ENCODE assay signal across 8 cellular contexts in genomic region chr7:25028370-25028971, GRCh38. TPM values are rescaled to one million over a fixed set of nuclear protein-coding genes. Genes with fewer than 3 reads are reported as not detected.
DNase-seq lines count a peak whose midpoint lies in the region; ATAC-seq and TF ChIP-seq lines count a peak whose summit lies in the region.

No MANE protein-coding gene starts in this region.

- H3K23ac ChIP-seq in trophoblast cell (ENCODE audit: low read length) = no peak overlapping the region

- no peak overlapping the region for H2BK5ac ChIP-seq in trophoblast cell (ENCODE audit: low read depth, low read length, poor library complexity)

- no peaks in the 10 kb centered on the region for H3K36me3 ChIP-seq in GM23338 (ENCODE audit: insufficient read depth)
- H3K36me3 ChIP-seq in PC-9 (ENCODE audit: low read depth) = no peaks in the 10 kb centered on the region; the same call in 1 of the 2 replicates
- H3K36me3 ChIP-seq in trophoblast cell (ENCODE audit: control insufficient read depth in 1 of 2, insufficient read depth in 2 of 2, low read length in 2 of 2) = no peaks in the 10 kb centered on the region
- H3K36me3 ChIP-seq in uterus = no peaks in the 10 kb centered on the region

- no peaks in the 10 kb centered on the region for H4K20me1 ChIP-seq in GM23338 (replicated peaks; ENCODE audit: insufficient read depth)
- no peaks in the 10 kb centered on the region for H4K20me1 ChIP-seq in PC-9 (ENCODE audit: insufficient read depth)

- WGBS in trophoblast cell (ENCODE audit: extremely low coverage, insufficient coverage, insufficient read length) = no CpG with 5 or more reads among the region's 8 CpGs

- no TSS peak for BruUV-seq in PC-9 (replicated peaks; lab: Mats Ljungman, UMichigan)

- no peak overlapping the region for H3K4me3 Mint-ChIP-seq in GM23338

- H3K4me1 ChIP-seq in GM23338 (ENCODE audit: insufficient read depth) = peaks cover 21% of the 10 kb centered on the region
- peaks cover 88% of the 10 kb centered on the region for H3K4me1 ChIP-seq in PC-9 (replicated peaks; ENCODE audit: insufficient read depth)
- peaks cover 9 to 11% of the 10 kb centered on the region in 2 experiments for H3K4me1 ChIP-seq in trophoblast cell (ENCODE audit: control insufficient read depth in 1 of 2, insufficient read depth in 2 of 2, low read length in 2 of 2)
- no peaks in the 10 kb centered on the region for H3K4me1 ChIP-seq in uterus

- peaks cover 6% of the 10 kb centered on the region for H3K27me3 Mint-ChIP-seq in GM23338 (ENCODE audit: insufficient read depth, low read depth, poor library complexity)

- POLR2A ChIA-PET in PC-9 (lab: Charles Lee; ENCODE audit: unreplicated experiment) = interaction anchor here (0.6 to 0.8 kb wide), 4 partner anchors 13 to 1054 kb away, joined by 3 to 33 read pairs (median 9); no protein-coding TSS in a partner anchor

- H3F3A ChIP-seq in GM23338 (replicated peaks; ENCODE audit: low read depth) (no peaks in the 10 kb centered on the region), PC-9 (ENCODE audit: insufficient read depth, low read depth) (peaks cover 61% of the 10 kb centered on the region)

- CTCF ChIA-PET in PC-9 (lab: Charles Lee) = interaction anchor here (1.2 to 1.4 kb wide), 3 partner anchors 49 to 65 kb away, joined by 3 to 5 read pairs (median 3); partner anchors contain the start of gene OSBPL3

- no peak overlapping the region for H3K9ac ChIP-seq in trophoblast cell (ENCODE audit: low read length)

- H3K18ac ChIP-seq in trophoblast cell (ENCODE audit: low read length) = no peak overlapping the region

- H3K4ac ChIP-seq in trophoblast cell (ENCODE audit: low read depth, low read length) = no peak overlapping the region

- H2AK5ac ChIP-seq in trophoblast cell (ENCODE audit: low read length) = no peak overlapping the region

- H3K79me1 ChIP-seq in trophoblast cell (ENCODE audit: low read length) = peaks cover 2% of the 10 kb centered on the region

- no peak overlapping the region for H4K12ac ChIP-seq in trophoblast cell (ENCODE audit: low read depth, low read length)

- H3K4me3 ChIP-seq in GM23338 = no peak overlapping the region
- peak overlapping the region; percentile 2; the same call in 1 of the 2 replicates for H3K4me3 ChIP-seq in PC-9
- H3K4me3 ChIP-seq in astrocyte of the spinal cord (ENCODE audit: low read depth, low read length) = no peak overlapping the region
- no peak overlapping the region for H3K4me3 ChIP-seq in trophoblast cell (ENCODE audit: low read depth, low read length)
- H3K4me3 ChIP-seq in uterus = no peak overlapping the region

- no peak overlapping the region for H4K91ac ChIP-seq in trophoblast cell (ENCODE audit: low read depth, low read length)

- H3K4me1 Mint-ChIP-seq in GM23338 = peaks cover 24% of the 10 kb centered on the region

- H3K14ac ChIP-seq in trophoblast cell (ENCODE audit: low read length) = no peak overlapping the region

- H3K9me3 Mint-ChIP-seq in GM23338 = peaks cover 7% of the 10 kb centered on the region; the same call in 1 of the 3 replicates

- no peak overlapping the region for H2BK12ac ChIP-seq in trophoblast cell (ENCODE audit: low read length)

- in situ Hi-C loops in astrocyte of the spinal cord (cut with HindIII; ENCODE audit: low sequenced_read_pairs) = no loop called here

- H2AFZ ChIP-seq in GM23338 (peak overlapping the region; percentile 48; the same call in 1 of the 2 replicates), PC-9 (peak overlapping the region; percentile 63), trophoblast cell (ENCODE audit: insufficient read depth, low read length, poor library complexity) (no peak overlapping the region)

- no peak for TF ChIP-seq POLR2A in uterus (IDR thresholded peaks at IDR 0.05)

- no peak overlapping the region for H3K4me2 ChIP-seq in GM23338
- H3K4me2 ChIP-seq in PC-9 = peak overlapping the region; percentile 58
- H3K4me2 ChIP-seq in trophoblast cell (ENCODE audit: low read length) = no peak overlapping the region

- ATAC-seq in GM23338 = no peak
- ATAC-seq in left ventricle myocardium superior = no peak

- H3K36me3 Mint-ChIP-seq in GM23338 (ENCODE audit: low read depth) = peaks cover 4% of the 10 kb centered on the region; the same call in 1 of the 3 replicates

- intact Hi-C loops in PC-9 (cut with micrococcal nuclease; ENCODE audit: unreplicated experiment) (loop anchor here (1.0 to 2.0 kb wide), 2 partner anchors 58 to 207 kb away; no protein-coding TSS in a partner anchor), uterus (cut with DNase I; ENCODE audit: low total_unique reads) (no loop called here), left ventricle myocardium superior (cut with micrococcal nuclease) (no loop called here)

- H2BK120ac ChIP-seq in trophoblast cell (ENCODE audit: insufficient read depth, low read length, poor library complexity) = no peak overlapping the region

- TF ChIP-seq CTCF in GM23338 (conservative IDR thresholded peaks at IDR 0.05; ENCODE audit: low read depth in 2 of 2) (no peak), PC-9 (conservative IDR thresholded peaks at IDR 0.05) (no peak), astrocyte of the spinal cord (IDR thresholded peaks at IDR 0.05; ENCODE audit: low read depth, low read length) (no peak), uterus (IDR thresholded peaks at IDR 0.05) (no peak)

- DNase-seq in GM23338 (ENCODE audit: low spot score) (no peak), PC-9 (peak; percentile 66 to 99), astrocyte of the spinal cord (ENCODE audit: low read depth, low spot score) (peak; percentile 86), trophoblast cell (peak; percentile 68 to 97), uterus (no peak), NCI-H526 (lab: John Stamatoyannopoulos, UW) (no peak), left ventricle myocardium superior (no peak), NCI-H1694 (lab: John Stamatoyannopoulos, UW) (no peak)

- H4K8ac ChIP-seq in trophoblast cell (ENCODE audit: low read depth, low read length) = no peak overlapping the region

- no peak overlapping the region for H3K27ac ChIP-seq in GM23338 (ENCODE audit: low read depth)
- peak overlapping the region; percentile 87 for H3K27ac ChIP-seq in PC-9
- no peak overlapping the region for H3K27ac ChIP-seq in trophoblast cell (ENCODE audit: low read depth, low read length)
- H3K27ac ChIP-seq in uterus = no peak overlapping the region

- no peaks in the 10 kb centered on the region for H3K79me2 ChIP-seq in GM23338 (replicated peaks; ENCODE audit: insufficient read depth)
- no peaks in the 10 kb centered on the region for H3K79me2 ChIP-seq in PC-9 (ENCODE audit: low read depth)
- H3K79me2 ChIP-seq in trophoblast cell (ENCODE audit: control insufficient read depth, insufficient read depth, low read length, poor library complexity) = no peaks in the 10 kb centered on the region

- no peak overlapping the region for H3K27ac Mint-ChIP-seq in GM23338

- no peaks in the 10 kb centered on the region for H3K27me3 ChIP-seq in GM23338 (ENCODE audit: insufficient read depth)
- H3K27me3 ChIP-seq in PC-9 (ENCODE audit: insufficient read depth, low read depth) = no peaks in the 10 kb centered on the region
- no peaks in the 10 kb centered on the region for H3K27me3 ChIP-seq in trophoblast cell (ENCODE audit: insufficient read depth, low read length)
- H3K27me3 ChIP-seq in uterus = no peaks in the 10 kb centered on the region

- H3K9me2 ChIP-seq in GM23338 (ENCODE audit: insufficient read depth) (peaks cover 10% of the 10 kb centered on the region; the same call in 1 of the 2 replicates), PC-9 (ENCODE audit: insufficient read depth) (no peaks in the 10 kb centered on the region)

- H3K9me3 ChIP-seq in PC-9 (ENCODE audit: insufficient read depth, low read depth) = peaks cover 3% of the 10 kb centered on the region; the same call in 1 of the 2 replicates
- H3K9me3 ChIP-seq in trophoblast cell (ENCODE audit: insufficient read depth, low read depth, low read length) = no peaks in the 10 kb centered on the region
- no peaks in the 10 kb centered on the region for H3K9me3 ChIP-seq in uterus

TF ChIP-seq in GM23338, 12 proteins besides CTCF, POLR2A, EP300 and RAD21 (continues in another document):
- TF ChIP-seq ZNF114 (CRISPR knock-in tag; IDR thresholded peaks at IDR 0.05) = no peak
- TF ChIP-seq NANOG (IDR thresholded peaks at IDR 0.05; ENCODE audit: borderline replicate concordance) = no peak
- TF ChIP-seq, protein P1, sequence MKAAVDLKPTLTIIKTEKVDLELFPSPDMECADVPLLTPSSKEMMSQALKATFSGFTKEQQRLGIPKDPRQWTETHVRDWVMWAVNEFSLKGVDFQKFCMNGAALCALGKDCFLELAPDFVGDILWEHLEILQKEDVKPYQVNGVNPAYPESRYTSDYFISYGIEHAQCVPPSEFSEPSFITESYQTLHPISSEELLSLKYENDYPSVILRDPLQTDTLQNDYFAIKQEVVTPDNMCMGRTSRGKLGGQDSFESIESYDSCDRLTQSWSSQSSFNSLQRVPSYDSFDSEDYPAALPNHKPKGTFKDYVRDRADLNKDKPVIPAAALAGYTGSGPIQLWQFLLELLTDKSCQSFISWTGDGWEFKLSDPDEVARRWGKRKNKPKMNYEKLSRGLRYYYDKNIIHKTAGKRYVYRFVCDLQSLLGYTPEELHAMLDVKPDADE (IDR thresholded peaks at IDR 0.05) = no peak
- TF ChIP-seq JUNB (IDR thresholded peaks at IDR 0.05; ENCODE audit: unreplicated experiment) = no peak

RNA-seq across cellular contexts. Expression of gene OSBPL3, which starts 48.5 kb away (rescaled TPM):
- 13.4 and 15.7 TPM in 2 replicates for total RNA-seq in GM23338 (2014; rRNA removed; shearing (Covaris generic))
- 7.2 and 9.3 TPM in 2 replicates for polyA plus RNA-seq in GM23338 (2016; fragmentation: Nextera tagmentation; extraction: Ambion mirVana)
- total RNA-seq in PC-9 (2021) (87.6 and 88.4 TPM in 2 replicates), uterus (1 to 10 TPM; 1.2 to 9.0 (median 3.5) TPM), left ventricle myocardium superior (9.0 TPM)
- 6.8 and 8.0 TPM in 2 replicates for polyA plus RNA-seq in trophoblast cell (2013)

Comparison
In these comparisons a context has a peak if more than half of its experiments do, and no peak if none do; other contexts are left out.
1. DNase-seq: peak in PC-9 (2 of 2), astrocyte of the spinal cord (single experiment) and trophoblast cell (2 of 2); none in GM23338 (single experiment), uterus (0 of 2), NCI-H526 (0 of 2), left ventricle myocardium superior (single experiment) and NCI-H1694 (single experiment).